Comparison of ENCODE assay signal across 8 cellular contexts in genomic region chr19:10551698-10552301, GRCh38. TPM values are rescaled to one million over a fixed set of nuclear protein-coding genes. Genes with fewer than 3 reads are reported as not detected.
DNase-seq lines count a peak whose midpoint lies in the region; ATAC-seq and TF ChIP-seq lines count a peak whose summit lies in the region.

No MANE protein-coding gene starts in this region.

- POLR2A ChIA-PET in activated B cell treated with CpG ODN at 0.5 μM for 24 hours (lab: Charles Lee): interaction anchor here (0.5 to 0.9 kb wide), 4 partner anchors 10 to 86 kb away, joined by 3 to 7 read pairs (median 6); partner anchors contain the start of gene KRI1

- ATAC-seq in activated B cell treated with CpG ODN at 0.5 μM for 24 hours (ENCODE audit: low read depth): no peak
- no peak for ATAC-seq in GM18511 (IDR thresholded peaks at IDR 0.05; ENCODE audit: unreplicated experiment)
- no peak for ATAC-seq in HG03159 (IDR thresholded peaks at IDR 0.05; ENCODE audit: unreplicated experiment)

- H3K4me3 Mint-ChIP-seq in activated B cell treated with CpG ODN at 0.5 μM for 24 hours: no peak overlapping the region

- in situ Hi-C loops in KBM-7 (cut with MboI; ENCODE audit: low pct_unique_long_range_greater_than_20kb, low sequenced_read_pairs): no loop called here

- H3K27me3 Mint-ChIP-seq in activated B cell treated with CpG ODN at 0.5 μM for 24 hours: no peaks in the 10 kb centered on the region

- DNase-seq in DMS53 (lab: John Stamatoyannopoulos, UW) (peak; percentile 81), KBM-7 (peak; percentile 68), activated B cell treated with CpG ODN at 0.5 μM for 24 hours (no peak), kidney tubule cell (ENCODE audit: low spot score) (peak; percentile 44), germinal center (ENCODE audit: low spot score) (no peak), NCI-H2227 treated with DMSO at 0.1 percent for 48 hours (lab: John Stamatoyannopoulos, UW) (no peak)

- no peak for TF ChIP-seq CTCF in activated B cell treated with CpG ODN at 0.5 μM for 24 hours (IDR thresholded peaks at IDR 0.05)

- no peaks in the 10 kb centered on the region for H3K9me3 Mint-ChIP-seq in activated B cell treated with CpG ODN at 0.5 μM for 24 hours

- CTCF ChIA-PET in activated B cell treated with CpG ODN at 0.5 μM for 24 hours (lab: Charles Lee): no interaction called here

- H3K27ac Mint-ChIP-seq in activated B cell treated with CpG ODN at 0.5 μM for 24 hours: peak overlapping the region; percentile 56

- H3K36me3 Mint-ChIP-seq in activated B cell treated with CpG ODN at 0.5 μM for 24 hours (ENCODE audit: low read depth): peaks cover 72% of the 10 kb centered on the region

- H3K4me1 Mint-ChIP-seq in activated B cell treated with CpG ODN at 0.5 μM for 24 hours: peaks cover 38% of the 10 kb centered on the region

- intact Hi-C loops in activated B cell treated with CpG ODN at 0.5 μM for 24 hours (cut with micrococcal nuclease): no loop called here

RNA-seq across cellular contexts. Expression of gene ATG4D, which starts 8.1 kb away (rescaled TPM):
- 37.8 and 39.1 TPM in 2 replicates for total RNA-seq in activated B cell treated with CpG ODN at 0.5 μM for 24 hours

RNA-seq across cellular contexts. Expression of gene KRI1, which starts 14.0 kb away (rescaled TPM):
- total RNA-seq in activated B cell treated with CpG ODN at 0.5 μM for 24 hours: 44.7 and 48.1 TPM in 2 replicates

RNA-seq across cellular contexts. Expression of gene CDKN2D, which starts 17.0 kb away (rescaled TPM):
- 10.1 and 10.9 TPM in 2 replicates for total RNA-seq in activated B cell treated with CpG ODN at 0.5 μM for 24 hours

RNA-seq across cellular contexts. Expression of gene S1PR5, which starts 34.6 kb away (rescaled TPM):
- total RNA-seq in activated B cell treated with CpG ODN at 0.5 μM for 24 hours: 0.12 TPM in 1 of 2 replicates, not detected in the other

RNA-seq across cellular contexts. Expression of gene AP1M2, which starts 35.3 kb away (rescaled TPM):
- not detected in 2 replicates for total RNA-seq in activated B cell treated with CpG ODN at 0.5 μM for 24 hours

Comparison
In these comparisons a context has a peak if more than half of its experiments do, and no peak if none do; other contexts are left out.
1. DNase-seq: peak in DMS53 (single experiment), KBM-7 (single experiment) and kidney tubule cell (single experiment); none in activated B cell treated with CpG ODN at 0.5 μM for 24 hours (single experiment), germinal center (single experiment) and NCI-H2227 treated with DMSO at 0.1 percent for 48 hours (single experiment).